Comparison of ENCODE assay signal across 17 cellular contexts in the genomic region with DNA sequence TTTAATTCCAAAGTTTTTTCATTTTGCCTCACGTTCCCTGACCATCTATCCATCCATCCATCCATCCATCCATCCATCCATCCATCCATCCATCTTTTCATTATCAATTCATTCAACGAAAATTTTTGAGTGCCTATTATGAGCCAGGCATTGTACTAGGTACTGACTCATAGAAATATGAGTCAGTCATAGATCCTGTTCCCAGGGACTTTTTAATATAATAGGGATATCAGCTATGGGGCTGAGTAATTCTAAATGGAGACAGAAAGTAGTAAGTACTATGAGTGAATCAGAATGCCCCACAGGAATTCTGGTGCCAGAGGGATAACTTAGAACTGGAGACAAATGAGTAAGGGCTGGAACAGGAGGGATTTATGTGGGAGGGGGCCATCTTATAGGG. TPM values are rescaled to one million over a fixed set of nuclear protein-coding genes. Genes with fewer than 3 reads are reported as not detected.
A peak's percentile ranks its signal among the peaks of the same experiment; 100 is the strongest.
DNase-seq lines count a peak whose midpoint lies in the region; ATAC-seq and TF ChIP-seq lines count a peak whose summit lies in the region.
"Had no signal": no experiment of that assay in that cellular context is flagged by ENCODE, and none has a peak within 500 bp of the region (broad histone marks: within the 10 kb centered on the region; RNA-seq: fewer than 3 reads in every experiment).

No MANE protein-coding gene starts in this region.

- no peaks in the 10 kb centered on the region for H4K20me1 ChIP-seq in mammary epithelial cell (ENCODE audit: insufficient read depth, low read length)

- H3K4me3 ChIP-seq in AG10803 (ENCODE audit: low read length) (no peak overlapping the region), MG63 (no peak overlapping the region), mammary epithelial cell (replicated peaks in 1 of 3; ENCODE audit: insufficient read depth in 1 of 3, low read depth in 2 of 3, low read length in 3 of 3) (no peak overlapping the region), H7 (ENCODE audit: insufficient read depth, low read depth, low read length) (no peak overlapping the region), psoas muscle (no peak overlapping the region)
- H3K4me3 ChIP-seq: esophagus muscularis mucosa, GM23338, upper lobe of left lung had no signal

- no peak overlapping the region for H2AFZ ChIP-seq in mammary epithelial cell (ENCODE audit: low read depth, low read length)
- H2AFZ ChIP-seq: GM23338 had no signal

- H3K79me2 ChIP-seq in mammary epithelial cell (ENCODE audit: insufficient read depth, low read length): no peaks in the 10 kb centered on the region

- in situ Hi-C loops in mammary epithelial cell (cut with MboI; ENCODE audit: low sequenced_read_pairs in 2 of 2): no loop called here

- H3K27ac ChIP-seq in mammary epithelial cell (ENCODE audit: insufficient read depth, low read depth, low read length): peak overlapping the region; percentile 39
- H3K27ac ChIP-seq in psoas muscle: no peak overlapping the region
- H3K27ac ChIP-seq: esophagus muscularis mucosa, upper lobe of left lung had no signal

- CTCF ChIA-PET in mammary epithelial cell (lab: Charles Lee; ENCODE audit: low non-redundant PET): no interaction called here

- intact Hi-C loops in mammary epithelial cell (cut with micrococcal nuclease) (loop anchor here (5.0 kb wide), 1 partner anchor 39 kb away; no protein-coding TSS in a partner anchor), psoas muscle (cut with DNase I) (no loop called here)

- BruUV-seq in mammary epithelial cell (replicated peaks; lab: Mats Ljungman, UMichigan): no TSS peak

- peak overlapping the region; percentile 17 for H3K4me2 ChIP-seq in mammary epithelial cell (ENCODE audit: insufficient read depth, low read depth, low read length)
- H3K4me2 ChIP-seq: GM23338 had no signal

- DNase-seq in AG10803 (ENCODE audit: low read depth) (peak; percentile 57), MG63 (peak; percentile 66), mammary epithelial cell (peak; percentile 86), myocyte (ENCODE audit: low read depth) (peak; percentile 33), H7 (no peak), psoas muscle (no peak), epidermal melanocyte (ENCODE audit: insufficient read length, low spot score) (no peak), DMS153 (lab: John Stamatoyannopoulos, UW) (no peak)
- DNase-seq: activated CD4-positive, alpha-beta memory T cell treated with anti-CD3 and anti-CD28 coated beads for 36 hours; activated gamma-delta T cell; BE2C; midbrain; NCI-H446; T-helper 2 cell; upper lobe of left lung had no signal

- H3K9me3 ChIP-seq in MG63: 0 out of 2 replicates have a peak, but pooled peaks cover 2% of the 10 kb centered on the region
- H3K9me3 ChIP-seq in mammary epithelial cell (replicated peaks; ENCODE audit: insufficient read depth, low read length): no peaks in the 10 kb centered on the region
- H3K9me3 ChIP-seq in psoas muscle: no peaks in the 10 kb centered on the region
- H3K9me3 ChIP-seq: BE2C, esophagus muscularis mucosa, upper lobe of left lung had no signal

- no peak for ATAC-seq in psoas muscle
- ATAC-seq: GM23338 had no signal

- dilution Hi-C loops in mammary epithelial cell (cut with HindIII; ENCODE audit: low sequenced_read_pairs): no loop called here

- H3K27me3 ChIP-seq in MG63 (no peaks in the 10 kb centered on the region), mammary epithelial cell (ENCODE audit: insufficient read depth, low read length) (no peaks in the 10 kb centered on the region), H7 (ENCODE audit: control insufficient read depth, insufficient read depth, low read length) (no peaks in the 10 kb centered on the region), psoas muscle (ENCODE audit: insufficient read depth in 3 of 3, low read length in 2 of 3) (no peaks in the 10 kb centered on the region)
- H3K27me3 ChIP-seq: BE2C, esophagus muscularis mucosa, upper lobe of left lung had no signal

- H3K36me3 ChIP-seq in MG63 (no peaks in the 10 kb centered on the region), mammary epithelial cell (ENCODE audit: insufficient read depth, low read length) (no peaks in the 10 kb centered on the region), H7 (replicated peaks; ENCODE audit: control insufficient read depth, insufficient read depth, low read length) (no peaks in the 10 kb centered on the region), psoas muscle (ENCODE audit: insufficient read depth in 1 of 2, low read depth in 1 of 2) (no peaks in the 10 kb centered on the region)
- H3K36me3 ChIP-seq: BE2C, esophagus muscularis mucosa, upper lobe of left lung had no signal

- peaks cover 28% of the 10 kb centered on the region for H3K4me1 ChIP-seq in mammary epithelial cell (ENCODE audit: insufficient read depth, low read length)
- H3K4me1 ChIP-seq in psoas muscle: no peaks in the 10 kb centered on the region
- H3K4me1 ChIP-seq: BE2C, upper lobe of left lung had no signal

- 14% methylated on average over 2 of the region's 2 CpGs for WGBS in mammary epithelial cell (ENCODE audit: low coverage, missing lambda C conversion rate)
- WGBS in psoas muscle, 3 donors: 73 to 83% (median 75%) methylated on average over 2 of the region's 2 CpGs

- no peak overlapping the region for H3K9ac ChIP-seq in mammary epithelial cell (ENCODE audit: insufficient read depth, low read length)

- no peak for TF ChIP-seq CTCF in AG10803 (conservative IDR thresholded peaks at IDR 0.05; ENCODE audit: low read length)
- no peak for TF ChIP-seq CTCF in mammary epithelial cell (conservative IDR thresholded peaks at IDR 0.05 in 1 of 2, IDR thresholded peaks at IDR 0.05 in 1 of 2; ENCODE audit: extremely low read depth in 1 of 2, insufficient read depth in 1 of 2, low read depth in 1 of 2, low read length in 2 of 2)
- no peak for TF ChIP-seq CTCF in psoas muscle (IDR thresholded peaks at IDR 0.05)

RNA-seq across cellular contexts. Expression of gene GNG12, which starts 49.8 kb away (rescaled TPM):
- total RNA-seq in MG63 (2014; rRNA removed; shearing (Covaris generic); ENCODE audit: low replicate concordance): 224 and 362 TPM in 2 replicates
- total RNA-seq in mammary epithelial cell (100 to 1,000 TPM; 130 to 183 TPM), myocyte (60.5 and 62.6 TPM in 2 replicates), psoas muscle (10 to 100 TPM; 18.6 to 25.1 (median 20.3) TPM)
- polyA plus RNA-seq in mammary epithelial cell (83.7 TPM), psoas muscle (10 to 100 TPM in 1 of 3 donors, 1 to 10 TPM in 2; 8.9 to 15.2 (median 9.0) TPM)
- polyA minus RNA-seq in mammary epithelial cell: 154 TPM
- polyA plus RNA-seq in myocyte (2012): 37.0 TPM
- total RNA-seq in H7 (2014; rRNA removed; shearing (Covaris generic)): 42.8 and 48.1 TPM in 2 replicates

Comparison
In these comparisons a context has a peak if more than half of its experiments do, and no peak if none do; other contexts are left out.
1. DNase-seq: peak in AG10803 (single experiment), MG63 (single experiment), mammary epithelial cell (single experiment) and myocyte (single experiment); none in H7 (single experiment), psoas muscle (0 of 2), epidermal melanocyte (single experiment) and DMS153 (single experiment).